31 cellular contexts compared by ENCODE assay signal in genomic region chr9:26053954-26054353, GRCh38.
"Had no signal": no experiment of that assay in that cellular context is flagged by ENCODE, and none has a peak within 500 bp of the region (broad histone marks: within the 10 kb centered on the region; RNA-seq: fewer than 3 reads in every experiment).

No MANE protein-coding gene starts in this region.

- H2AFZ ChIP-seq: neural progenitor cell, parathyroid adenoma had no signal

- H3K27me3 ChIP-seq: left lung, neural progenitor cell, neutrophil, right atrium auricular region, right lobe of liver, stomach, testis, thyroid gland, transverse colon, upper lobe of right lung had no signal

- H3K4me1 ChIP-seq: left lung, lower lobe of right lung, neural progenitor cell, parathyroid adenoma, psoas muscle, right atrium auricular region, right lobe of liver, stomach, testis, transverse colon, upper lobe of right lung had no signal

- H3K4me2 ChIP-seq: neural progenitor cell, smooth muscle cell had no signal

- H3K4me3 Mint-ChIP-seq: naive B cell; natural killer cell; nephron progenitor cell; neural progenitor cell; stimulated activated memory B cell treated with anti-CD40 and anti-IgM and Interleukin-4, amounts not matched to agents 10 μg/mL and 1 μg/mL and 100 μg/mL, for 72 hours had no signal

- H3K36me3 Mint-ChIP-seq: naive B cell; natural killer cell; neural progenitor cell; stimulated activated memory B cell treated with anti-CD40 and anti-IgM and Interleukin-4, amounts not matched to agents 10 μg/mL and 1 μg/mL and 100 μg/mL, for 72 hours had no signal

- H3K4me1 Mint-ChIP-seq: naive B cell; natural killer cell; stimulated activated memory B cell treated with anti-CD40 and anti-IgM and Interleukin-4, amounts not matched to agents 10 μg/mL and 1 μg/mL and 100 μg/mL, for 72 hours had no signal

- H3K27ac Mint-ChIP-seq: naive B cell; natural killer cell; nephron progenitor cell; neural progenitor cell; stimulated activated memory B cell treated with anti-CD40 and anti-IgM and Interleukin-4, amounts not matched to agents 10 μg/mL and 1 μg/mL and 100 μg/mL, for 72 hours had no signal

- H3K27ac ChIP-seq: left lung, lower lobe of right lung, neural progenitor cell, neutrophil, parathyroid adenoma, psoas muscle, right atrium auricular region, right lobe of liver, stomach, testis, thyroid gland, transverse colon, upper lobe of right lung had no signal

- ATAC-seq: left cardiac atrium; left lung; lower lobe of right lung; natural killer cell; psoas muscle; right lobe of liver; stimulated activated memory B cell treated with anti-CD40 and anti-IgM and Interleukin-4, amounts not matched to agents 10 μg/mL and 1 μg/mL and 100 μg/mL, for 72 hours; stimulated activated naive CD8-positive, alpha-beta T cell treated with anti-CD3 and anti-CD28 coated beads, Interleukin-15, Interleukin-2, amounts not matched to agents 100 U/mL and 50 U/mL, for 24 hours; upper lobe of right lung had no signal

- FAIRE-seq: keratinocyte, urothelium cell line had no signal

- H3K9ac ChIP-seq: neural progenitor cell, parathyroid adenoma had no signal

- H3K27me3 Mint-ChIP-seq: naive B cell; stimulated activated memory B cell treated with anti-CD40 and anti-IgM and Interleukin-4, amounts not matched to agents 10 μg/mL and 1 μg/mL and 100 μg/mL, for 72 hours had no signal

- H3K9me3 ChIP-seq: left lung, lower lobe of right lung, neutrophil, psoas muscle, right atrium auricular region, right lobe of liver, stomach, testis, thyroid gland, transverse colon, upper lobe of right lung had no signal

- H3K9me3 Mint-ChIP-seq: nephron progenitor cell, neural progenitor cell had no signal

- H3K36me3 ChIP-seq: left lung, lower lobe of right lung, neural progenitor cell, neutrophil, right atrium auricular region, right lobe of liver, stomach, thyroid gland, transverse colon, upper lobe of right lung had no signal

- DNase-seq: hippocampal formation; kidney glomerular epithelial cell; left cardiac atrium; left lung; lower lobe of right lung; mammary epithelial cell; mesenchymal stem cell; naive B cell; natural killer cell; nephron progenitor cell; occipital lobe; psoas muscle; right lobe of liver; stimulated activated CD4-positive, alpha-beta T cell treated with anti-CD3 and anti-CD28 coated beads, Interleukin-1b, Interleukin-23, amount 100 ng/mL, for 48 hours; stimulated activated CD4-positive, alpha-beta T cell treated with anti-CD3 and anti-CD28 coated beads, Interleukin-2, amount 100 ng/mL, for 48 hours; stimulated activated CD4-positive, alpha-beta T cell treated with anti-CD3 and anti-CD28 coated beads, Interleukin-4, amount 100 ng/mL, for 4 hours; stimulated activated CD8-positive, alpha-beta memory T cell treated with anti-CD3 and anti-CD28 coated beads, Interleukin-4, amount 100 ng/mL, for 48 hours; stimulated activated naive CD8-positive, alpha-beta T cell treated with anti-CD3 and anti-CD28 coated beads, Interleukin-15, Interleukin-2, amounts not matched to agents 100 U/mL and 50 U/mL, for 24 hours; stomach; testis; thyroid gland; transverse colon; upper lobe of right lung had no signal

- H3K4me3 ChIP-seq: left lung, lower lobe of right lung, neural progenitor cell, psoas muscle, right atrium auricular region, right lobe of liver, smooth muscle cell, stomach, testis, thyroid gland, transverse colon, upper lobe of right lung had no signal

- H3K79me2 ChIP-seq: parathyroid adenoma had no signal
